In genomic region chr10:42780456-42780855, GRCh38 we compare ENCODE assay signal across 18 cellular contexts. TPM values are rescaled to one million over a fixed set of nuclear protein-coding genes. Genes with fewer than 3 reads are reported as not detected.
DNase-seq lines count a peak whose midpoint lies in the region; ATAC-seq lines count a peak whose summit lies in the region.
"Had no signal": no experiment of that assay in that cellular context is flagged by ENCODE, and none has a peak within 500 bp of the region (broad histone marks: within the 10 kb centered on the region; RNA-seq: fewer than 3 reads in every experiment).

No MANE protein-coding gene starts in this region.

- ATAC-seq in stimulated activated naive B cell treated with anti-CD40 and anti-IgM and Interleukin-4, amounts not matched to agents 10 μg/mL and 1 μg/mL and 100 μg/mL, for 72 hours (replicated peaks): no peak
- ATAC-seq in left colon: no peak
- ATAC-seq: gastroesophageal sphincter, Panc1 had no signal

- H3K4me1 Mint-ChIP-seq in activated naive CD8-positive, alpha-beta T cell (ENCODE audit: low read depth): peaks cover 30% of the 10 kb centered on the region
- H3K4me1 Mint-ChIP-seq in activated naive CD8-positive, alpha-beta T cell treated with anti-CD3 and anti-CD28 coated beads for 36 hours: peaks cover 8% of the 10 kb centered on the region
- peaks cover 14 to 27% (median 15%) of the 10 kb centered on the region in 3 donors for H3K4me1 Mint-ChIP-seq in IgD-negative memory B cell
- H3K4me1 Mint-ChIP-seq in immature natural killer cell: peaks cover 28 to 38% of the 10 kb centered on the region in 2 donors
- H3K4me1 Mint-ChIP-seq in stimulated activated naive B cell treated with anti-CD40 and anti-IgM and Interleukin-4, amounts not matched to agents 10 μg/mL and 1 μg/mL and 100 μg/mL, for 72 hours: peaks cover 9 to 15% of the 10 kb centered on the region in 2 donors

- peaks cover 8% of the 10 kb centered on the region for H3K27me3 Mint-ChIP-seq in activated naive CD8-positive, alpha-beta T cell
- peaks cover 14% of the 10 kb centered on the region for H3K27me3 Mint-ChIP-seq in activated naive CD8-positive, alpha-beta T cell treated with anti-CD3 and anti-CD28 coated beads for 36 hours
- H3K27me3 Mint-ChIP-seq in IgD-negative memory B cell (peaks cover 13% of the 10 kb centered on the region), immature natural killer cell (ENCODE audit: low read depth in 3 of 3) (peaks cover 8 to 27% (median 12%) of the 10 kb centered on the region in 3 donors)
- H3K27me3 Mint-ChIP-seq in stimulated activated naive B cell treated with anti-CD40 and anti-IgM and Interleukin-4, amounts not matched to agents 10 μg/mL and 1 μg/mL and 100 μg/mL, for 72 hours: peaks cover 25 to 30% of the 10 kb centered on the region in 2 donors

- peak overlapping the region; percentile 99 for H3K4me3 Mint-ChIP-seq in activated naive CD8-positive, alpha-beta T cell
- no peak overlapping the region for H3K4me3 Mint-ChIP-seq in activated naive CD8-positive, alpha-beta T cell treated with anti-CD3 and anti-CD28 coated beads for 36 hours
- H3K4me3 Mint-ChIP-seq in IgD-negative memory B cell (peak overlapping the region; percentile 3 to 94 (median 64)), immature natural killer cell (peak overlapping the region; percentile 49 to 100 (median 99))
- H3K4me3 Mint-ChIP-seq in stimulated activated naive B cell treated with anti-CD40 and anti-IgM and Interleukin-4, amounts not matched to agents 10 μg/mL and 1 μg/mL and 100 μg/mL, for 72 hours: peak overlapping the region in 1 of 2 donors; percentile 93

- intact Hi-C loops in left colon (cut with DNase I, micrococcal nuclease): no loop called here

- peak overlapping the region; percentile 98 for H3K27ac Mint-ChIP-seq in activated naive CD8-positive, alpha-beta T cell
- H3K27ac Mint-ChIP-seq in activated naive CD8-positive, alpha-beta T cell treated with anti-CD3 and anti-CD28 coated beads for 36 hours: no peak overlapping the region
- H3K27ac Mint-ChIP-seq in IgD-negative memory B cell (peak overlapping the region in 1 of 3 donors; percentile 77), immature natural killer cell (peak overlapping the region in 2 of 6 donors; percentile 7 to 41)
- H3K27ac Mint-ChIP-seq in stimulated activated naive B cell treated with anti-CD40 and anti-IgM and Interleukin-4, amounts not matched to agents 10 μg/mL and 1 μg/mL and 100 μg/mL, for 72 hours: peak overlapping the region; percentile 2

- DNase-seq in activated naive CD8-positive, alpha-beta T cell treated with anti-CD3 and anti-CD28 coated beads for 36 hours: no peak
- no peak for DNase-seq in immature natural killer cell
- DNase-seq in stimulated activated naive B cell treated with anti-CD40 and anti-IgM and Interleukin-4, amounts not matched to agents 10 μg/mL and 1 μg/mL and 100 μg/mL, for 72 hours: no peak
- DNase-seq in NCI-H1694 treated with DMSO at 0.1 percent for 48 hours (lab: John Stamatoyannopoulos, UW): no peak
- no peak for DNase-seq in left colon
- DNase-seq: activated CD4-positive, CD25-positive, alpha-beta regulatory T cell treated with anti-CD3 and anti-CD28 coated beads, Interleukin-2, amount 50 U/mL, for 72 hours; caudate nucleus; COR-L47; EL; erythroblast; midbrain; NCI-H187 treated with DMSO at 0.1 percent for 48 hours; nucleus accumbens; T1000 had no signal

- no peaks in the 10 kb centered on the region for H3K9me3 Mint-ChIP-seq in activated naive CD8-positive, alpha-beta T cell (ENCODE audit: low read depth)
- no peaks in the 10 kb centered on the region for H3K9me3 Mint-ChIP-seq in activated naive CD8-positive, alpha-beta T cell treated with anti-CD3 and anti-CD28 coated beads for 36 hours
- peaks cover 0 to 2% (median 0%) of the 10 kb centered on the region in 3 donors for H3K9me3 Mint-ChIP-seq in IgD-negative memory B cell
- H3K9me3 Mint-ChIP-seq in immature natural killer cell: no peaks in the 10 kb centered on the region
- H3K9me3 Mint-ChIP-seq in stimulated activated naive B cell treated with anti-CD40 and anti-IgM and Interleukin-4, amounts not matched to agents 10 μg/mL and 1 μg/mL and 100 μg/mL, for 72 hours: no peaks in the 10 kb centered on the region

- H3K36me3 Mint-ChIP-seq in activated naive CD8-positive, alpha-beta T cell: no peaks in the 10 kb centered on the region
- peaks cover 6% of the 10 kb centered on the region for H3K36me3 Mint-ChIP-seq in activated naive CD8-positive, alpha-beta T cell treated with anti-CD3 and anti-CD28 coated beads for 36 hours
- no peaks in the 10 kb centered on the region for H3K36me3 Mint-ChIP-seq in IgD-negative memory B cell
- H3K36me3 Mint-ChIP-seq in immature natural killer cell: peaks cover 4 to 7% (median 5%) of the 10 kb centered on the region in 3 donors
- H3K36me3 Mint-ChIP-seq in stimulated activated naive B cell treated with anti-CD40 and anti-IgM and Interleukin-4, amounts not matched to agents 10 μg/mL and 1 μg/mL and 100 μg/mL, for 72 hours: peaks cover 0 to 4% of the 10 kb centered on the region in 2 donors

RNA-seq across cellular contexts. Expression of gene BMS1, which starts 2.1 kb away (rescaled TPM):
- total RNA-seq in activated naive CD8-positive, alpha-beta T cell treated with anti-CD3 and anti-CD28 coated beads for 36 hours: 10 to 100 TPM; 40.0 to 40.8 TPM
- polyA plus RNA-seq in IgD-negative memory B cell: 12.4 TPM
- 10 to 100 TPM in 1 of 3 donors, 1 to 10 TPM in 2; 4.7 to 11.7 (median 6.3) TPM for polyA plus RNA-seq in immature natural killer cell
- 10 to 100 TPM; 10.6 to 13.2 TPM for total RNA-seq in left colon
